ENCODE assay signal across 8 cellular contexts in the genomic region with DNA sequence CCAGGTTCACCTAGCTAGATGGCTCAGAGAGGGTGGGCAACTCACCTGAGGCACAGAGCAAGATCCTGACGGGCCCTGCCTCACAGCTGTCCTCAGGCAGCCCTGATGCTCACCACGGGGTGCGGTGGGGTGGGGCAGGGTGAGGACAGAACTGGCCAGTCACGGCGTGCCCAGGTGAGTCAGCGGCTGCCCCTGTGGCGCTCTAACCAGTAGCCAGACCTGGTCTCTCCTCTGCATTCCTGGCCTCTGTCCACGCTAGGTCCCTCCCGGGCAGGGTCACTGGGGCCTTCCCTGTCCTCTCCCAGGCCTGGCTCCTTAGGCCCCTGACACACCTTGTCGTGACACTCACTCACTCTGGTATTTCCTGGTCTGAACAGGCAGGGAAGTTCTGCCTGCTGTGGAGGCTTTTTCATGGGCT. TPM values are rescaled to one million over a fixed set of nuclear protein-coding genes. Genes with fewer than 3 reads are reported as not detected.
DNase-seq lines count a peak whose midpoint lies in the region; ATAC-seq, FAIRE-seq and TF ChIP-seq lines count a peak whose summit lies in the region.

No MANE protein-coding gene starts in this region.

- ATAC-seq in T-helper 17 cell, result no peak
- ATAC-seq in HG02571 (IDR thresholded peaks at IDR 0.05; ENCODE audit: unreplicated experiment), result no peak

- H3K9me3 ChIP-seq in T-helper 17 cell (ENCODE audit: control insufficient read depth, low read length, poor library complexity, severe bottlenecking) (no peaks in the 10 kb centered on the region), iPS-18a (ENCODE audit: control insufficient read depth, low read depth, low read length) (no peaks in the 10 kb centered on the region)

- no peaks in the 10 kb centered on the region for H3K27me3 Mint-ChIP-seq in T-helper 17 cell

- peaks cover 9% of the 10 kb centered on the region for H3K4me1 ChIP-seq in iPS-18a (ENCODE audit: control insufficient read depth, low read depth, low read length)

- peak overlapping the region; percentile 78 for H3K27ac Mint-ChIP-seq in T-helper 17 cell

- H3K27ac ChIP-seq in iPS-18a (ENCODE audit: low read length), result no peak overlapping the region
- peak overlapping the region; percentile 65 to 97 (median 90) for H3K27ac ChIP-seq in skin epidermis

- DNase-seq in H54 (ENCODE audit: insufficient read length, low spot score) (peak; percentile 96), T-helper 17 cell (no peak), OCI-M1 (lab: John Stamatoyannopoulos, UW) (no peak), DMS153 (lab: John Stamatoyannopoulos, UW) (no peak), hippocampal formation (lab: John Stamatoyannopoulos, UW) (no peak)

- no peak for TF ChIP-seq POLR2A in H54 (IDR thresholded peaks at IDR 0.05; ENCODE audit: low read depth, low read length)

- no peak for FAIRE-seq in H54 (lab: Jason Lieb, UNC)

- peak overlapping the region; percentile 55 for H3K4me3 ChIP-seq in iPS-18a (ENCODE audit: low read length)
- peak overlapping the region; percentile 45 to 78 (median 62) for H3K4me3 ChIP-seq in skin epidermis

- peaks cover 51% of the 10 kb centered on the region for H3K4me1 Mint-ChIP-seq in T-helper 17 cell

- H3K27me3 ChIP-seq in iPS-18a (ENCODE audit: control insufficient read depth, insufficient read depth, low read length), result peaks cover 21% of the 10 kb centered on the region

- no peak overlapping the region for H3K9ac ChIP-seq in iPS-18a (ENCODE audit: low read length)

- H3K36me3 Mint-ChIP-seq in T-helper 17 cell (ENCODE audit: low read depth), result no peaks in the 10 kb centered on the region

- peak overlapping the region; percentile 92 for H3K4me3 Mint-ChIP-seq in T-helper 17 cell

- no peaks in the 10 kb centered on the region for H3K36me3 ChIP-seq in iPS-18a (ENCODE audit: control insufficient read depth, low read depth, low read length)

RNA-seq across cellular contexts. Expression of a gene that starts 0.9 kb away (rescaled TPM):
- 10 to 100 TPM; 21.1 to 38.4 TPM for total RNA-seq in T-helper 17 cell

RNA-seq across cellular contexts. Expression of a gene that starts 8.6 kb away (rescaled TPM):
- total RNA-seq in T-helper 17 cell, result 1 to 10 TPM in 1 of 2 donors, under 1 TPM in 1; 0.86 to 1.3 TPM

RNA-seq across cellular contexts. Expression of a gene that starts 25.1 kb away (rescaled TPM):
- total RNA-seq in T-helper 17 cell, result not detected
